In genomic region chr4:3354455-3354811, GRCh38 we compare ENCODE assay signal across 1 cellular context.
TF ChIP-seq lines count a peak whose summit lies in the region.

No MANE protein-coding gene starts in this region.

TF ChIP-seq in HepG2, 621 proteins besides CTCF, POLR2A, EP300 and RAD21 (continued from another document and continues in another):
- no peak for TF ChIP-seq ZNF318 (CRISPR knock-in tag; IDR thresholded peaks at IDR 0.05)
- TF ChIP-seq ZNF280D (CRISPR knock-in tag; IDR thresholded peaks at IDR 0.05), result peak; percentile 75; the same call in 1 of the 2 replicates
- no peak for TF ChIP-seq NCOA5 (CRISPR knock-in tag; IDR thresholded peaks at IDR 0.05)
- TF ChIP-seq GFI1 (CRISPR knock-in tag; IDR thresholded peaks at IDR 0.05; ENCODE audit: borderline replicate concordance), result peak; percentile 87
- TF ChIP-seq ZNF136 (CRISPR knock-in tag; IDR thresholded peaks at IDR 0.05; ENCODE audit: low read depth), result peak; percentile 75; the same call in 1 of the 2 replicates
- TF ChIP-seq, protein P1, sequence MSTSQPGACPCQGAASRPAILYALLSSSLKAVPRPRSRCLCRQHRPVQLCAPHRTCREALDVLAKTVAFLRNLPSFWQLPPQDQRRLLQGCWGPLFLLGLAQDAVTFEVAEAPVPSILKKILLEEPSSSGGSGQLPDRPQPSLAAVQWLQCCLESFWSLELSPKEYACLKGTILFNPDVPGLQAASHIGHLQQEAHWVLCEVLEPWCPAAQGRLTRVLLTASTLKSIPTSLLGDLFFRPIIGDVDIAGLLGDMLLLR (CRISPR knock-in tag; IDR thresholded peaks at IDR 0.05), result no peak
- TF ChIP-seq SRSF1 (optimal IDR thresholded peaks at IDR 0.05; ENCODE audit: low read depth, low read length), result no peak
- no peak for TF ChIP-seq MTA1 (CRISPR knock-in tag; IDR thresholded peaks at IDR 0.05; ENCODE audit: borderline replicate concordance)
- TF ChIP-seq ATRX (CRISPR knock-in tag; IDR thresholded peaks at IDR 0.05; ENCODE audit: borderline replicate concordance), result no peak
- TF ChIP-seq MIER2 (CRISPR knock-in tag; IDR thresholded peaks at IDR 0.05), result peak; percentile 85
- TF ChIP-seq ZNF24 (IDR thresholded peaks at IDR 0.05), result no peak
- no peak for TF ChIP-seq ZNF432 (CRISPR knock-in tag; IDR thresholded peaks at IDR 0.05; ENCODE audit: borderline replicate concordance)
- no peak for TF ChIP-seq BATF2 (CRISPR knock-in tag; IDR thresholded peaks at IDR 0.05)
- TF ChIP-seq ZNF674 (CRISPR knock-in tag; IDR thresholded peaks at IDR 0.05; ENCODE audit: low read depth), result no peak
- TF ChIP-seq MLX (CRISPR knock-in tag; IDR thresholded peaks at IDR 0.05), result peak; percentile 87
- TF ChIP-seq ZNF235 (CRISPR knock-in tag; IDR thresholded peaks at IDR 0.05; ENCODE audit: borderline replicate concordance), result no peak
- TF ChIP-seq ZNF841 (CRISPR knock-in tag; IDR thresholded peaks at IDR 0.05; ENCODE audit: borderline replicate concordance), result no peak
- TF ChIP-seq EED (CRISPR knock-in tag; IDR thresholded peaks at IDR 0.05), result no peak
- TF ChIP-seq HNRNPL (IDR thresholded peaks at IDR 0.05; ENCODE audit: low read depth, low read length), result no peak
- 0 out of 2 replicates have a peak, but pooled peaks have one; percentile 28 for TF ChIP-seq ZNF784 (CRISPR knock-in tag; IDR thresholded peaks at IDR 0.05; ENCODE audit: borderline replicate concordance)
- no peak for TF ChIP-seq FOSL1 (CRISPR knock-in tag; IDR thresholded peaks at IDR 0.05; ENCODE audit: borderline replicate concordance)
- no peak for TF ChIP-seq CHD2 (IDR thresholded peaks at IDR 0.05; ENCODE audit: low read depth, low read length)
- peak; percentile 96 for TF ChIP-seq HMG20A (CRISPR knock-in tag; IDR thresholded peaks at IDR 0.05; ENCODE audit: borderline replicate concordance)
- no peak for TF ChIP-seq ZNF224 (CRISPR knock-in tag; IDR thresholded peaks at IDR 0.05)
- no peak for TF ChIP-seq ADNP (CRISPR knock-in tag; IDR thresholded peaks at IDR 0.05)
- TF ChIP-seq ATM (IDR thresholded peaks at IDR 0.05; ENCODE audit: borderline replicate concordance), result no peak
- no peak for TF ChIP-seq RBAK (CRISPR knock-in tag; IDR thresholded peaks at IDR 0.05)
- peak; percentile 78; the same call in 1 of the 2 replicates for TF ChIP-seq ZNF816 (CRISPR knock-in tag; IDR thresholded peaks at IDR 0.05; ENCODE audit: borderline replicate concordance)
- TF ChIP-seq ZNF691 (CRISPR knock-in tag; IDR thresholded peaks at IDR 0.05; ENCODE audit: borderline replicate concordance, low read depth), result no peak
- TF ChIP-seq, protein P2, sequence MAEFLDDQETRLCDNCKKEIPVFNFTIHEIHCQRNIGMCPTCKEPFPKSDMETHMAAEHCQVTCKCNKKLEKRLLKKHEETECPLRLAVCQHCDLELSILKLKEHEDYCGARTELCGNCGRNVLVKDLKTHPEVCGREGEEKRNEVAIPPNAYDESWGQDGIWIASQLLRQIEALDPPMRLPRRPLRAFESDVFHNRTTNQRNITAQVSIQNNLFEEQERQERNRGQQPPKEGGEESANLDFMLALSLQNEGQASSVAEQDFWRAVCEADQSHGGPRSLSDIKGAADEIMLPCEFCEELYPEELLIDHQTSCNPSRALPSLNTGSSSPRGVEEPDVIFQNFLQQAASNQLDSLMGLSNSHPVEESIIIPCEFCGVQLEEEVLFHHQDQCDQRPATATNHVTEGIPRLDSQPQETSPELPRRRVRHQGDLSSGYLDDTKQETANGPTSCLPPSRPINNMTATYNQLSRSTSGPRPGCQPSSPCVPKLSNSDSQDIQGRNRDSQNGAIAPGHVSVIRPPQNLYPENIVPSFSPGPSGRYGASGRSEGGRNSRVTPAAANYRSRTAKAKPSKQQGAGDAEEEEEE (CRISPR knock-in tag; IDR thresholded peaks at IDR 0.05; ENCODE audit: borderline replicate concordance), result no peak
- no peak for TF ChIP-seq ZNF605 (CRISPR knock-in tag; IDR thresholded peaks at IDR 0.05)
- TF ChIP-seq PHB2 (IDR thresholded peaks at IDR 0.05; ENCODE audit: partially characterized antibody), result no peak
- TF ChIP-seq CC2D1A (CRISPR knock-in tag; IDR thresholded peaks at IDR 0.05), result no peak
- TF ChIP-seq, protein P3, sequence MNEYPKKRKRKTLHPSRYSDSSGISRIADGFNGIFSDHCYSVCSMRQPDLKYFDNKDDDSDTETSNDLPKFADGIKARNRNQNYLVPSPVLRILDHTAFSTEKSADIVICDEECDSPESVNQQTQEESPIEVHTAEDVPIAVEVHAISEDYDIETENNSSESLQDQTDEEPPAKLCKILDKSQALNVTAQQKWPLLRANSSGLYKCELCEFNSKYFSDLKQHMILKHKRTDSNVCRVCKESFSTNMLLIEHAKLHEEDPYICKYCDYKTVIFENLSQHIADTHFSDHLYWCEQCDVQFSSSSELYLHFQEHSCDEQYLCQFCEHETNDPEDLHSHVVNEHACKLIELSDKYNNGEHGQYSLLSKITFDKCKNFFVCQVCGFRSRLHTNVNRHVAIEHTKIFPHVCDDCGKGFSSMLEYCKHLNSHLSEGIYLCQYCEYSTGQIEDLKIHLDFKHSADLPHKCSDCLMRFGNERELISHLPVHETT (CRISPR knock-in tag; conservative IDR thresholded peaks at IDR 0.05), result no peak
- no peak for TF ChIP-seq SRSF4 (IDR thresholded peaks at IDR 0.05; ENCODE audit: low read depth, low read length, poor library complexity, severe bottlenecking)
- no peak for TF ChIP-seq ZNF569 (CRISPR knock-in tag; IDR thresholded peaks at IDR 0.05; ENCODE audit: borderline replicate concordance)
- TF ChIP-seq, protein P4, sequence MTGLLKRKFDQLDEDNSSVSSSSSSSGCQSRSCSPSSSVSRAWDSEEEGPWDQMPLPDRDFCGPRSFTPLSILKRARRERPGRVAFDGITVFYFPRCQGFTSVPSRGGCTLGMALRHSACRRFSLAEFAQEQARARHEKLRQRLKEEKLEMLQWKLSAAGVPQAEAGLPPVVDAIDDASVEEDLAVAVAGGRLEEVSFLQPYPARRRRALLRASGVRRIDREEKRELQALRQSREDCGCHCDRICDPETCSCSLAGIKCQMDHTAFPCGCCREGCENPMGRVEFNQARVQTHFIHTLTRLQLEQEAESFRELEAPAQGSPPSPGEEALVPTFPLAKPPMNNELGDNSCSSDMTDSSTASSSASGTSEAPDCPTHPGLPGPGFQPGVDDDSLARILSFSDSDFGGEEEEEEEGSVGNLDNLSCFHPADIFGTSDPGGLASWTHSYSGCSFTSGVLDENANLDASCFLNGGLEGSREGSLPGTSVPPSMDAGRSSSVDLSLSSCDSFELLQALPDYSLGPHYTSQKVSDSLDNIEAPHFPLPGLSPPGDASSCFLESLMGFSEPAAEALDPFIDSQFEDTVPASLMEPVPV (CRISPR knock-in tag; IDR thresholded peaks at IDR 0.05), result no peak; the same call in 1 of the 2 replicates
- TF ChIP-seq, protein P5, sequence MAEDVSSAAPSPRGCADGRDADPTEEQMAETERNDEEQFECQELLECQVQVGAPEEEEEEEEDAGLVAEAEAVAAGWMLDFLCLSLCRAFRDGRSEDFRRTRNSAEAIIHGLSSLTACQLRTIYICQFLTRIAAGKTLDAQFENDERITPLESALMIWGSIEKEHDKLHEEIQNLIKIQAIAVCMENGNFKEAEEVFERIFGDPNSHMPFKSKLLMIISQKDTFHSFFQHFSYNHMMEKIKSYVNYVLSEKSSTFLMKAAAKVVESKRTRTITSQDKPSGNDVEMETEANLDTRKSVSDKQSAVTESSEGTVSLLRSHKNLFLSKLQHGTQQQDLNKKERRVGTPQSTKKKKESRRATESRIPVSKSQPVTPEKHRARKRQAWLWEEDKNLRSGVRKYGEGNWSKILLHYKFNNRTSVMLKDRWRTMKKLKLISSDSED (CRISPR knock-in tag; IDR thresholded peaks at IDR 0.05), result no peak
- peak; percentile 25; the same call in 1 of the 2 replicates for TF ChIP-seq PHF8 (CRISPR knock-in tag; IDR thresholded peaks at IDR 0.05)
- TF ChIP-seq CBX2 (IDR thresholded peaks at IDR 0.05; ENCODE audit: low read depth, low read length), result no peak
- no peak for TF ChIP-seq CBX2 (CRISPR knock-in tag; IDR thresholded peaks at IDR 0.05; ENCODE audit: low read depth)
